9 cellular contexts compared by ENCODE assay signal in genomic region chr16:77971306-77972131, GRCh38. TPM values are rescaled to one million over a fixed set of nuclear protein-coding genes. Genes with fewer than 3 reads are reported as not detected.
DNase-seq lines count a peak whose midpoint lies in the region; ATAC-seq and TF ChIP-seq lines count a peak whose summit lies in the region.
"Had no signal": no experiment of that assay in that cellular context is flagged by ENCODE, and none has a peak within 500 bp of the region (broad histone marks: within the 10 kb centered on the region; RNA-seq: fewer than 3 reads in every experiment).

No MANE protein-coding gene starts in this region.

- in situ Hi-C loops in Caki2 (cut with HindIII; ENCODE audit: low pct_unique_long_range_greater_than_20kb, low sequenced_read_pairs) = no loop called here

- H3K27ac ChIP-seq in left ventricle myocardium inferior (replicated peaks) = no peak overlapping the region

- H3K36me3 ChIP-seq in left ventricle myocardium inferior = no peaks in the 10 kb centered on the region

- TF ChIP-seq CTCF in left ventricle myocardium inferior (IDR thresholded peaks at IDR 0.05; ENCODE audit: borderline replicate concordance) = peak; percentile 85

- H3K4me1 ChIP-seq in left ventricle myocardium inferior = peaks cover 4% of the 10 kb centered on the region

- ATAC-seq in GM21423 (IDR thresholded peaks at IDR 0.05; ENCODE audit: unreplicated experiment) = peak; percentile 76
- ATAC-seq in HG02840 (IDR thresholded peaks at IDR 0.05; ENCODE audit: low FRiP score, unreplicated experiment) = no peak

- no peak overlapping the region for H3K4me3 ChIP-seq in left ventricle myocardium inferior

- H3K27me3 ChIP-seq in left ventricle myocardium inferior (ENCODE audit: low read depth) = peaks cover 4% of the 10 kb centered on the region

- peak; percentile 38 for DNase-seq in Caki2 (ENCODE audit: low read depth)
- peak; percentile 24 for DNase-seq in LHCN-M2 (ENCODE audit: low read depth)
- DNase-seq in SKM-1 (lab: John Stamatoyannopoulos, UW; ENCODE audit: unreplicated experiment) = peak; percentile 47
- DNase-seq in activated naive CD8-positive, alpha-beta T cell treated with anti-CD3 and anti-CD28 coated beads, Interleukin-2, amount 50 U/mL, for 16 hours (ENCODE audit: low read depth, low spot score) = peak; percentile 43
- DNase-seq in left ventricle myocardium inferior = peak; percentile 79
- peak; percentile 33 for DNase-seq in renal cortical epithelial cell (ENCODE audit: low read depth)

- intact Hi-C loops in left ventricle myocardium inferior (cut with micrococcal nuclease) = loop anchor here (5.0 kb wide), 1 partner anchor 294 kb away; no protein-coding TSS in a partner anchor

- no peaks in the 10 kb centered on the region for H3K9me3 ChIP-seq in left ventricle myocardium inferior (replicated peaks)

RNA-seq across cellular contexts. Expression of gene CLEC3A, which starts 50.8 kb away (rescaled TPM):
- total RNA-seq in Caki2 (2014; rRNA removed; shearing (Covaris generic); ENCODE audit: low replicate concordance) = not detected in 2 replicates
- total RNA-seq in LHCN-M2 (2014; rRNA removed) = not detected in 2 replicates
- polyA plus RNA-seq in LHCN-M2 (2012) = not detected
- total RNA-seq in left ventricle myocardium inferior = not detected
- total RNA-seq in renal cortical epithelial cell = not detected in 2 replicates
- polyA plus RNA-seq: adipose tissue had no signal

Comparison
In these comparisons a context has a peak if more than half of its experiments do, and no peak if none do; other contexts are left out.
1. DNase-seq: peak in every context shown above with its lines; median percentile 79 in left ventricle myocardium inferior; 47 in SKM-1; 43 in activated naive CD8-positive, alpha-beta T cell treated with anti-CD3 and anti-CD28 coated beads, Interleukin-2, amount 50 U/mL, for 16 hours; 38 in Caki2; 33 in renal cortical epithelial cell; 24 in LHCN-M2.